Comparison of ENCODE assay signal across 8 cellular contexts in the genomic region with DNA sequence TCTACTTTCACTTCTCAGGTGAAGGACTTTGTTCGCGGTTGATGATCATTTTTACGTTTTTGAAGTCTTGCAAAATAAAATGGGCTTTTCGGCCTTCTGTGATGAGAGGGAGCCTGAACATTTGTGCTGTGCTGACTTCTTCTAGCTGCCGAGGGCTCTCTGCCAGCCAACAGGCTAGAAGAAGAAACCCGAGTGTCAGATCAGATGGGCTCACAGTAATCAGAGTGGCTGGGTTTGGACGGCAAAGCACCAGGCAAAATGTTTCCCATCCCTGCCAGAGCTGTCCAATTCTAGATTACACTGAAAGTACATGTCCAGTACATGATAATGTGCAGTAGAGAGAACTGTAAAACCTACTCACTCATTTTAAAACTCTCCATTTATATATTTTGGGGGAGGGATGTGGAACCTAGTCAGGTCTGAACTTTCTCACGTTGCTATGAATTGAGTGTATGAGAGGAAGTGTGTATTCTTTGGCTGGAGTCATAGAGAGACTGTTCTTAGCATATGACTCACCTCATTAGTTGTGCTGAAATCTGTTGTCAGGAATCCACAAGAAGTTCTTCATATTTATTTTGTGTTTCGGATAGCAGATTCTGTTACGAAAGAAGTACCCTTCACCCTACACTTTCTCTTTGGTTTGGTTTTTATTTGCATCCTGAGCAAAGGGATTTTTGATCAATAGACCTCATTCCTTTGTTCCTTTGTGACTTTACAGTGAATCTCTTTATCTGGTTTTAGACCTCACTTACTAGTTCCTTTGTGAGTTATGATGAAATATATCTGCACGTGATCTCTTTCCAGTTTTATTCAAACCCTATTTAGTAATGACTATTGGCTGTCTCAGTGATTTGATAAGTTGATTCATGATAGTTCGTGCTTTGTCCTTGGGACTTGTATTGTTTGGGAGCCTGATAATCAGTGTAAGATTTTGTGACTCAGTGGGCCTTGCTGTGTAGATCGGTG. TPM values are rescaled to one million over a fixed set of nuclear protein-coding genes. Genes with fewer than 3 reads are reported as not detected.
A peak's percentile ranks its signal among the peaks of the same experiment; 100 is the strongest.
DNase-seq lines count a peak whose midpoint lies in the region; ATAC-seq and TF ChIP-seq lines count a peak whose summit lies in the region.

No MANE protein-coding gene starts in this region.

- CTCF ChIA-PET in activated CD8-positive, alpha-beta memory T cell treated with anti-CD3 and anti-CD28 coated beads, Interleukin-2, amount 10 ng/mL, durations not matched to agents 7 days and 5 days (lab: Charles Lee), result interaction anchor here (0.6 to 3.7 kb wide), 4 partner anchors 10 to 108 kb away, joined by 3 to 14 read pairs (median 3); no protein-coding TSS in a partner anchor

- TF ChIP-seq CTCF in NB4 (IDR thresholded peaks at IDR 0.05; ENCODE audit: low read depth, low read length) (no peak), neural crest cell (conservative IDR thresholded peaks at IDR 0.05) (no peak)

- intact Hi-C loops in aorta (cut with DNase I), result loop anchor here in 1 of 2 donors (5.0 kb wide), 2 partner anchors 39 to 59 kb away; no protein-coding TSS in a partner anchor

- H3K4me3 Mint-ChIP-seq in activated CD8-positive, alpha-beta memory T cell treated with anti-CD3 and anti-CD28 coated beads, Interleukin-2, amount 10 ng/mL, durations not matched to agents 7 days and 5 days, result peak overlapping the region; percentile 80
- H3K4me3 Mint-ChIP-seq in neural crest cell, result peak overlapping the region; percentile 58

- 16% methylated on average over 13 of the region's 13 CpGs for WGBS in aorta, 2 donors

- H3K36me3 ChIP-seq in aorta (ENCODE audit: control insufficient read depth in 1 of 2, insufficient read depth in 2 of 2, low read length in 1 of 2), result no peaks in the 10 kb centered on the region

- H3K27me3 ChIP-seq in aorta (ENCODE audit: control insufficient read depth in 1 of 2, insufficient read depth in 2 of 2, low read length in 1 of 2), result no peaks in the 10 kb centered on the region

- peaks cover 65% of the 10 kb centered on the region for H3K4me1 Mint-ChIP-seq in activated CD8-positive, alpha-beta memory T cell treated with anti-CD3 and anti-CD28 coated beads, Interleukin-2, amount 10 ng/mL, durations not matched to agents 7 days and 5 days
- H3K4me1 Mint-ChIP-seq in neural crest cell, result peaks cover 68% of the 10 kb centered on the region

- peaks cover 14% of the 10 kb centered on the region for H3K36me3 Mint-ChIP-seq in activated CD8-positive, alpha-beta memory T cell treated with anti-CD3 and anti-CD28 coated beads, Interleukin-2, amount 10 ng/mL, durations not matched to agents 7 days and 5 days
- no peaks in the 10 kb centered on the region for H3K36me3 Mint-ChIP-seq in neural crest cell (ENCODE audit: low read depth)

- peak overlapping the region; percentile 92 to 94 for H3K27ac ChIP-seq in aorta (ENCODE audit: low read depth in 1 of 2, low read length in 2 of 2)

- H3K27me3 Mint-ChIP-seq in activated CD8-positive, alpha-beta memory T cell treated with anti-CD3 and anti-CD28 coated beads, Interleukin-2, amount 10 ng/mL, durations not matched to agents 7 days and 5 days, result no peaks in the 10 kb centered on the region
- H3K27me3 Mint-ChIP-seq in neural crest cell (ENCODE audit: low read depth), result no peaks in the 10 kb centered on the region

- H3K9me3 ChIP-seq in aorta (ENCODE audit: control insufficient read depth, low read length), result no peaks in the 10 kb centered on the region

- H3K27ac Mint-ChIP-seq in activated CD8-positive, alpha-beta memory T cell treated with anti-CD3 and anti-CD28 coated beads, Interleukin-2, amount 10 ng/mL, durations not matched to agents 7 days and 5 days, result peak overlapping the region; percentile 92
- no peak overlapping the region for H3K27ac Mint-ChIP-seq in neural crest cell (ENCODE audit: unreplicated experiment)

- peaks cover 0 to 15% of the 10 kb centered on the region in 2 donors for H3K4me1 ChIP-seq in aorta (ENCODE audit: control insufficient read depth in 1 of 2, insufficient read depth in 2 of 2, low read length in 2 of 2)

- DNase-seq in activated CD4-positive, alpha-beta T cell treated with anti-CD3 and anti-CD28 coated beads for 48 hours, result peak; percentile 53
- DNase-seq in activated CD4-positive, alpha-beta T cell treated with anti-CD3 and anti-CD28 coated beads, Interleukin-2, amount 50 U/mL, for 4 hours, result no peak
- DNase-seq in NB4 (ENCODE audit: low read depth) (peak; percentile 81), fibroblast of gingiva (ENCODE audit: low read depth) (peak; percentile 91), neural crest cell (ENCODE audit: low read depth, low spot score) (no peak), aorta (peak; percentile 74 to 82)
- DNase-seq in activated CD8-positive, alpha-beta memory T cell treated with anti-CD3 and anti-CD28 coated beads, Interleukin-2, amount 10 ng/mL, durations not matched to agents 7 days and 5 days, result peak; percentile 67

- TF ChIP-seq POLR2A in NB4 (IDR thresholded peaks at IDR 0.05; ENCODE audit: extremely low read depth, insufficient read length), result no peak

- H3K9me3 Mint-ChIP-seq in activated CD8-positive, alpha-beta memory T cell treated with anti-CD3 and anti-CD28 coated beads, Interleukin-2, amount 10 ng/mL, durations not matched to agents 7 days and 5 days (ENCODE audit: low read depth), result no peaks in the 10 kb centered on the region
- no peaks in the 10 kb centered on the region for H3K9me3 Mint-ChIP-seq in neural crest cell

- peak overlapping the region; percentile 35 for H3K4me3 ChIP-seq in NB4 (ENCODE audit: low read depth, low read length)
- H3K4me3 ChIP-seq in aorta (ENCODE audit: low read length in 2 of 2), result no peak overlapping the region

- ATAC-seq in HG02588 (IDR thresholded peaks at IDR 0.05; ENCODE audit: unreplicated experiment), result peak; percentile 70
- peak; percentile 66 for ATAC-seq in activated CD8-positive, alpha-beta memory T cell treated with anti-CD3 and anti-CD28 coated beads, Interleukin-2, amount 10 ng/mL, durations not matched to agents 7 days and 5 days
- ATAC-seq in aorta (ENCODE audit: low FRiP score), result peak; percentile 75

RNA-seq across cellular contexts. Expression of a gene that starts 4.8 kb away (rescaled TPM):
- total RNA-seq in activated CD8-positive, alpha-beta memory T cell treated with anti-CD3 and anti-CD28 coated beads, Interleukin-2, amount 10 ng/mL, durations not matched to agents 7 days and 5 days, result 100 to 1,000 TPM; 169 to 206 TPM
- total RNA-seq in neural crest cell (175 and 176 TPM in 2 replicates), aorta (100 to 1,000 TPM; 200 to 216 TPM)
- 100 to 1,000 TPM; 138 to 173 TPM for polyA plus RNA-seq in aorta

Comparison
In these comparisons a context has a peak if more than half of its experiments do, and no peak if none do; other contexts are left out.
1. DNase-seq: peak in activated CD4-positive, alpha-beta T cell treated with anti-CD3 and anti-CD28 coated beads for 48 hours (single experiment), NB4 (single experiment), activated CD8-positive, alpha-beta memory T cell treated with anti-CD3 and anti-CD28 coated beads, Interleukin-2, amount 10 ng/mL, durations not matched to agents 7 days and 5 days (single experiment), fibroblast of gingiva (single experiment) and aorta (2 of 2); none in activated CD4-positive, alpha-beta T cell treated with anti-CD3 and anti-CD28 coated beads, Interleukin-2, amount 50 U/mL, for 4 hours (0 of 2) and neural crest cell (single experiment).
2. Peak in every context shown above with its lines, with median percentiles within 50 percentile points of each other: ATAC-seq.